In the genomic region with DNA sequence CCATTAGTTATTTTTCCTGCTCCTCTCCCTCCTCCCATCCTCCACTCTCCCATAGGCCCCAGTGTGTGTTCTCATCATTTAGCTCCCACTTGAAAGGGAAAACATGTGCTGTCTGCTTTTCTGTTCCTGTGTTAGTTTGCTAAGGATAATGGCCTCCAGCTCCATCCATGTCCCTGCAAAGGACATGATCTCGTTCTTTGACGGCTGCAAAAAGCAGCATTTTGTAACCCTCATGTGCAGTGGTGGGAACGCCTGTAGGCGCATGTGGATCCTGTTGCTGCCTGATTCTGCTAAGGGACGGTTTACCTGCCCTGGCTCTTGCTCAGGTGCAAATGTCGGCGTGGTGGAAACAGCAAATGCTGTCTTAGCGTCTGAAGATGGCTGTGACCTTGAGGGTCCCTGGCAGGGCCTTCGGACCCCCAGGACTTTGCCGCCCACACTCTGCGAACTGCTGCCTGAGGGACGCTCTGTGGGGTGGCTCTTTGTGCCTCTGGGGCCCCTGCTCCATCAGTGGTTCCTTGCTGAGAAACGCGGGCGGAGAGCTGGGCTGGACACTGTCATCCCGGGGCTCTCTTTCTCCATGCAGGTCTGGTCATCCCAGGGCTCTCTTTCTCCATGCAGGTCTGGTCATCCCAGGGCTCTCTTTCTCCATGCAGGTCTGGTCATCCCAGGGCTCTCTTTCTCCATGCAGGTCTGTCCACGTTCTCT, we compare ENCODE assay signal across 9 cellular contexts. TPM values are rescaled to one million over a fixed set of nuclear protein-coding genes. Genes with fewer than 3 reads are reported as not detected.
A peak's percentile ranks its signal among the peaks of the same experiment; 100 is the strongest.
DNase-seq lines count a peak whose midpoint lies in the region; ATAC-seq and TF ChIP-seq lines count a peak whose summit lies in the region.
"Had no signal": no experiment of that assay in that cellular context is flagged by ENCODE, and none has a peak within 500 bp of the region (broad histone marks: within the 10 kb centered on the region; RNA-seq: fewer than 3 reads in every experiment).

No MANE protein-coding gene starts in this region.

- POLR2A ChIA-PET in naive thymus-derived CD4-positive, alpha-beta T cell (lab: Charles Lee): interaction anchor here (0.6 to 4.8 kb wide), 6 partner anchors 9 to 53 kb away, joined by 3 to 47 read pairs (median 9); a partner anchor contains a TSS

- H3K79me2 ChIP-seq in GM23248 (ENCODE audit: insufficient read depth): no peaks in the 10 kb centered on the region

- H3K9me3 Mint-ChIP-seq in naive thymus-derived CD4-positive, alpha-beta T cell: no peaks in the 10 kb centered on the region

- no peaks in the 10 kb centered on the region for H3K36me3 ChIP-seq in naive thymus-derived CD4-positive, alpha-beta T cell (ENCODE audit: control insufficient read depth in 2 of 3, insufficient read depth in 3 of 3, low read length in 3 of 3)
- no peaks in the 10 kb centered on the region for H3K36me3 ChIP-seq in GM23248 (ENCODE audit: low read depth)

- peak overlapping the region; percentile 66 for H3K4me3 ChIP-seq in naive thymus-derived CD4-positive, alpha-beta T cell (ENCODE audit: low read length)
- no peak overlapping the region for H3K4me3 ChIP-seq in GM23248

- peak overlapping the region; percentile 66 for H3K27ac ChIP-seq in naive thymus-derived CD4-positive, alpha-beta T cell (ENCODE audit: low read depth, low read length)
- H3K27ac ChIP-seq in GM23248: no peak overlapping the region

- H3K4me2 ChIP-seq in GM23248 (ENCODE audit: unreplicated experiment): no peak overlapping the region

- H3K9me2 ChIP-seq in GM23248 (ENCODE audit: insufficient read depth): no peaks in the 10 kb centered on the region

- H3K36me3 Mint-ChIP-seq in naive thymus-derived CD4-positive, alpha-beta T cell: peaks cover 0 to 4% (median 0%) of the 10 kb centered on the region in 5 donors

- CTCF ChIA-PET in naive thymus-derived CD4-positive, alpha-beta T cell (lab: Charles Lee): interaction anchor here (0.7 to 3.5 kb wide), 2 partner anchors 29 to 59 kb away, joined by 3 to 17 read pairs; no protein-coding TSS in a partner anchor

- no peaks in the 10 kb centered on the region for H3F3A ChIP-seq in GM23248 (ENCODE audit: insufficient read depth)

- WGBS in GM23248 (ENCODE audit: low coverage in 1 of 2, low lambda C conversion rate in 2 of 2, missing lambda C conversion rate in 2 of 2), 2 experiments: 81 to 83% methylated on average over 17 of the region's 17 CpGs

- in situ Hi-C loops in GM23248 (cut with MboI): no loop called here

- H2AFZ ChIP-seq in GM23248: no peak overlapping the region

- TF ChIP-seq POLR2A in Raji (IDR thresholded peaks at IDR 0.05; ENCODE audit: insufficient read depth, low read depth, low read length): peak; percentile 25; the same call in 1 of the 2 replicates

- peaks cover 28 to 33% of the 10 kb centered on the region in 2 donors for H3K4me1 ChIP-seq in naive thymus-derived CD4-positive, alpha-beta T cell (ENCODE audit: control insufficient read depth in 2 of 2, insufficient read depth in 2 of 2, low read length in 2 of 2)
- no peaks in the 10 kb centered on the region for H3K4me1 ChIP-seq in GM23248 (ENCODE audit: insufficient read depth)

- no peaks in the 10 kb centered on the region for H3K27me3 ChIP-seq in naive thymus-derived CD4-positive, alpha-beta T cell (ENCODE audit: control insufficient read depth in 2 of 2, insufficient read depth in 2 of 2, low read length in 2 of 2)
- H3K27me3 ChIP-seq in GM23248 (replicated peaks; ENCODE audit: insufficient read depth): no peaks in the 10 kb centered on the region

- no peak overlapping the region for H3K9ac ChIP-seq in GM23248

- no peaks in the 10 kb centered on the region for H4K20me1 ChIP-seq in GM23248 (ENCODE audit: insufficient read depth)

- H3K4me1 Mint-ChIP-seq in naive thymus-derived CD4-positive, alpha-beta T cell: peaks cover 9 to 35% (median 28%) of the 10 kb centered on the region in 7 donors

- intact Hi-C loops in naive thymus-derived CD4-positive, alpha-beta T cell (cut with micrococcal nuclease): no loop called here

- peaks cover 0 to under 1% (median 0%) of the 10 kb centered on the region in 5 donors for H3K27me3 Mint-ChIP-seq in naive thymus-derived CD4-positive, alpha-beta T cell

- no peaks in the 10 kb centered on the region for H3K9me3 ChIP-seq in naive thymus-derived CD4-positive, alpha-beta T cell (ENCODE audit: control insufficient read depth in 2 of 3, low read length in 3 of 3)
- H3K9me3 ChIP-seq in GM23248 (ENCODE audit: low read depth): no peaks in the 10 kb centered on the region

- DNase-seq in SIG-M5 treated with dmso at 0.1 percent for 504 hours (lab: John Stamatoyannopoulos, UW; ENCODE audit: unreplicated experiment) (peak; percentile 25), SIG-M5 (lab: John Stamatoyannopoulos, UW) (no peak), cerebellar nuclear complex (lab: John Stamatoyannopoulos, UW) (no peak), NOMO-1 (lab: John Stamatoyannopoulos, UW; ENCODE audit: unreplicated experiment in 2 of 2) (no peak), GM23248 (no peak)
- DNase-seq in naive thymus-derived CD4-positive, alpha-beta T cell: no peak
- DNase-seq: NCI-H187 had no signal

- peak overlapping the region; percentile 80 to 90 (median 86) for H3K4me3 Mint-ChIP-seq in naive thymus-derived CD4-positive, alpha-beta T cell

- peak overlapping the region; percentile 72 to 95 (median 90) for H3K27ac Mint-ChIP-seq in naive thymus-derived CD4-positive, alpha-beta T cell

- ATAC-seq in HG02798 (IDR thresholded peaks at IDR 0.05; ENCODE audit: poor library complexity, unreplicated experiment): peak; percentile 2
- ATAC-seq in naive thymus-derived CD4-positive, alpha-beta T cell: no peak

RNA-seq across cellular contexts. Expression of a gene that starts 5.5 kb away (rescaled TPM):
- 10 to 100 TPM; 51.0 to 67.1 (median 57.2) TPM for total RNA-seq in naive thymus-derived CD4-positive, alpha-beta T cell
- 10 to 100 TPM; 25.6 to 40.7 TPM for polyA plus RNA-seq in naive thymus-derived CD4-positive, alpha-beta T cell
- total RNA-seq in GM23248 (2014; rRNA removed; shearing (Covaris generic)): 22.8 and 26.1 TPM in 2 replicates
- polyA plus RNA-seq in GM23248 (2016; fragmentation: Nextera tagmentation; extraction: Ambion mirVana): 50.7 and 53.4 TPM in 2 replicates

RNA-seq across cellular contexts. Expression of a gene that starts 9.4 kb away (rescaled TPM):
- total RNA-seq in naive thymus-derived CD4-positive, alpha-beta T cell: 1 to 10 TPM; 1.6 to 9.8 (median 7.7) TPM
- polyA plus RNA-seq in naive thymus-derived CD4-positive, alpha-beta T cell: 1 to 10 TPM; 6.1 to 8.7 TPM
- total RNA-seq in GM23248 (2014; rRNA removed; shearing (Covaris generic)): 4.1 and 5.8 TPM in 2 replicates
- polyA plus RNA-seq in GM23248 (2016; fragmentation: Nextera tagmentation; extraction: Ambion mirVana): 4.5 TPM in 2 replicates

RNA-seq across cellular contexts. Expression of a gene that starts 15.3 kb away (rescaled TPM):
- 10 to 100 TPM; 17.5 to 39.8 (median 28.9) TPM for total RNA-seq in naive thymus-derived CD4-positive, alpha-beta T cell
- polyA plus RNA-seq in naive thymus-derived CD4-positive, alpha-beta T cell: 100 to 1,000 TPM in 1 of 2 donors, 10 to 100 TPM in 1; 81.9 to 104 TPM
- total RNA-seq in GM23248 (2014; rRNA removed; shearing (Covaris generic)): 76.1 and 82.2 TPM in 2 replicates
- polyA plus RNA-seq in GM23248 (2016; fragmentation: Nextera tagmentation; extraction: Ambion mirVana): 147 and 150 TPM in 2 replicates

RNA-seq across cellular contexts. Expression of a gene that starts 30.6 kb away (rescaled TPM):
- 10 to 100 TPM; 11.2 to 24.6 (median 16.9) TPM for total RNA-seq in naive thymus-derived CD4-positive, alpha-beta T cell
- 10 to 100 TPM; 21.9 to 22.9 TPM for polyA plus RNA-seq in naive thymus-derived CD4-positive, alpha-beta T cell
- total RNA-seq in GM23248 (2014; rRNA removed; shearing (Covaris generic)): 19.5 and 24.5 TPM in 2 replicates
- 20.9 and 21.5 TPM in 2 replicates for polyA plus RNA-seq in GM23248 (2016; fragmentation: Nextera tagmentation; extraction: Ambion mirVana)

RNA-seq across cellular contexts. Expression of a gene that starts 36.0 kb away (rescaled TPM):
- total RNA-seq in naive thymus-derived CD4-positive, alpha-beta T cell: not detected
- polyA plus RNA-seq in naive thymus-derived CD4-positive, alpha-beta T cell: under 1 TPM; 0.10 to 0.34 TPM
- total RNA-seq in GM23248 (2014; rRNA removed; shearing (Covaris generic)): 0.22 and 0.76 TPM in 2 replicates
- polyA plus RNA-seq in GM23248 (2016; fragmentation: Nextera tagmentation; extraction: Ambion mirVana): 0.32 and 0.34 TPM in 2 replicates
